Comparison of ENCODE assay signal across 26 cellular contexts in the genomic region with DNA sequence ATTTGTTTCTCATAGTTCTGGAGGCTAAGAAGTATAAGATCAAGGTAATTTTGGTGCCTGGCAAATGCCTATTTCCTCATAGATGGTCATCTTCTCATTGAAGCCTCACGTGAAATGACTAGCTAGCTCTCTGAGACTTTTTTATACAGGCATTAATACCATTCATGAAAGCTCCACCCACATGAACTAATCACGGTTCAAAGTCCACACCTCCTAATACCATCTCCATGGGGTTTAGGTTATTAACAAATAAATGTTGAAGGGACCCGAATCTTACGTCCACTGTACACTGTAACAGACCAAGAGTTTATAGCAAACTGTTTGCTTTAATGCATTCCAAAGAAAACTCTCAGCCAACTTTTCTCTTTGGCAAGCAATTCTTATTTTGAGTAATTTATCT.
"Had no signal": no experiment of that assay in that cellular context is flagged by ENCODE, and none has a peak within 500 bp of the region (broad histone marks: within the 10 kb centered on the region; RNA-seq: fewer than 3 reads in every experiment).

No MANE protein-coding gene starts in this region.

- FAIRE-seq: bronchial epithelial cell, colon, frontal cortex had no signal

- H3K9me3 ChIP-seq: ascending aorta had no signal

- H3K4me3 ChIP-seq: ascending aorta had no signal

- H3K4me1 ChIP-seq: ascending aorta had no signal

- H3K27ac Mint-ChIP-seq: activated CD4-positive, alpha-beta memory T cell treated with anti-CD3 and anti-CD28 coated beads, Interleukin-2, amount 10 ng/mL, durations not matched to agents 7 days and 5 days; activated CD4-positive, alpha-beta T cell treated with anti-CD3 and anti-CD28 coated beads for 36 hours; activated CD4-positive, alpha-beta T cell treated with anti-CD3 and anti-CD28 coated beads, Interleukin-2, amount 10 ng/mL, durations not matched to agents 24 days and 14 days; activated naive CD4-positive, alpha-beta T cell treated with anti-CD3 and anti-CD28 coated beads, Interleukin-2, amount 10 ng/mL, durations not matched to agents 7 days and 5 days; activated naive CD4-positive, alpha-beta T cell treated with anti-CD3 and anti-CD28 coated beads, Interleukin-2, amount 50 U/mL, for 72 hours; activated naive CD8-positive, alpha-beta T cell treated with anti-CD3 and anti-CD28 coated beads, Interleukin-2, amount 10 ng/mL, durations not matched to agents 7 days and 5 days; activated T-cell treated with anti-CD3 and anti-CD28 coated beads, Interleukin-2, amount 50 U/mL, for 24 hours; activated T-cell treated with anti-CD3 and anti-CD28 coated beads, Interleukin-2, amount 50 U/mL, for 72 hours had no signal

- H3K27ac ChIP-seq: ascending aorta, brain microvascular endothelial cell had no signal

- ATAC-seq: activated CD4-positive, alpha-beta T cell treated with anti-CD3 and anti-CD28 coated beads for 36 hours; activated naive CD4-positive, alpha-beta T cell treated with anti-CD3 and anti-CD28 coated beads, Interleukin-2, amount 50 U/mL, for 72 hours; activated T-cell treated with anti-CD3 and anti-CD28 coated beads, Interleukin-2, amount 50 U/mL, for 72 hours; esophagus mucosa had no signal

- DNase-seq: activated CD4-positive, alpha-beta memory T cell treated with anti-CD3 and anti-CD28 coated beads, Interleukin-2, amount 10 ng/mL, durations not matched to agents 7 days and 5 days; activated CD4-positive, alpha-beta T cell treated with anti-CD3 and anti-CD28 coated beads for 36 hours; activated CD4-positive, alpha-beta T cell treated with anti-CD3 and anti-CD28 coated beads, Interleukin-2, amount 10 ng/mL, durations not matched to agents 24 days and 14 days; activated CD4-positive, CD25-positive, alpha-beta regulatory T cell; activated CD4-positive, CD25-positive, alpha-beta regulatory T cell treated with anti-CD3 and anti-CD28 coated beads, Interleukin-2, amount 50 U/mL, for 72 hours; activated CD8-positive, alpha-beta memory T cell treated with anti-CD3 and anti-CD28 coated beads, Interleukin-2, amount 50 U/mL, for 48 hours; activated gamma-delta T cell; activated naive CD4-positive, alpha-beta T cell; activated naive CD4-positive, alpha-beta T cell treated with anti-CD3 and anti-CD28 coated beads, Interleukin-2, amount 10 ng/mL, durations not matched to agents 7 days and 5 days; activated naive CD8-positive, alpha-beta T cell treated with anti-CD3 and anti-CD28 coated beads, Interleukin-2, amount 10 ng/mL, durations not matched to agents 7 days and 5 days; activated T-cell treated with anti-CD3 and anti-CD28 coated beads for 4 hours; activated T-cell treated with anti-CD3 and anti-CD28 coated beads, Interleukin-2, amount 50 U/mL, for 24 hours; activated T-cell treated with anti-CD3 and anti-CD28 coated beads, Interleukin-2, amount 50 U/mL, for 72 hours; brain microvascular endothelial cell; cortex of kidney; effector CD8-positive, alpha-beta T cell; foreskin fibroblast; head of caudate nucleus; T-helper 2 cell had no signal

- H3K9me3 Mint-ChIP-seq: activated CD4-positive, alpha-beta T cell treated with anti-CD3 and anti-CD28 coated beads, Interleukin-2, amount 10 ng/mL, durations not matched to agents 24 days and 14 days had no signal

- H3K27me3 Mint-ChIP-seq: activated CD4-positive, alpha-beta memory T cell treated with anti-CD3 and anti-CD28 coated beads, Interleukin-2, amount 10 ng/mL, durations not matched to agents 7 days and 5 days; activated CD4-positive, alpha-beta T cell treated with anti-CD3 and anti-CD28 coated beads for 36 hours; activated CD4-positive, alpha-beta T cell treated with anti-CD3 and anti-CD28 coated beads, Interleukin-2, amount 10 ng/mL, durations not matched to agents 24 days and 14 days; activated naive CD4-positive, alpha-beta T cell treated with anti-CD3 and anti-CD28 coated beads, Interleukin-2, amount 10 ng/mL, durations not matched to agents 7 days and 5 days; activated naive CD8-positive, alpha-beta T cell treated with anti-CD3 and anti-CD28 coated beads, Interleukin-2, amount 10 ng/mL, durations not matched to agents 7 days and 5 days; activated T-cell treated with anti-CD3 and anti-CD28 coated beads, Interleukin-2, amount 50 U/mL, for 24 hours; central memory CD8-positive, alpha-beta T cell had no signal

- H3K4me3 Mint-ChIP-seq: activated CD4-positive, alpha-beta memory T cell treated with anti-CD3 and anti-CD28 coated beads, Interleukin-2, amount 10 ng/mL, durations not matched to agents 7 days and 5 days; activated CD4-positive, alpha-beta T cell treated with anti-CD3 and anti-CD28 coated beads for 36 hours; activated CD4-positive, alpha-beta T cell treated with anti-CD3 and anti-CD28 coated beads, Interleukin-2, amount 10 ng/mL, durations not matched to agents 24 days and 14 days; activated naive CD4-positive, alpha-beta T cell treated with anti-CD3 and anti-CD28 coated beads, Interleukin-2, amount 10 ng/mL, durations not matched to agents 7 days and 5 days; activated naive CD8-positive, alpha-beta T cell treated with anti-CD3 and anti-CD28 coated beads, Interleukin-2, amount 10 ng/mL, durations not matched to agents 7 days and 5 days; activated T-cell treated with anti-CD3 and anti-CD28 coated beads, Interleukin-2, amount 50 U/mL, for 24 hours; activated T-cell treated with anti-CD3 and anti-CD28 coated beads, Interleukin-2, amount 50 U/mL, for 72 hours; central memory CD8-positive, alpha-beta T cell had no signal

- H3K36me3 Mint-ChIP-seq: activated naive CD4-positive, alpha-beta T cell treated with anti-CD3 and anti-CD28 coated beads, Interleukin-2, amount 10 ng/mL, durations not matched to agents 7 days and 5 days; activated naive CD4-positive, alpha-beta T cell treated with anti-CD3 and anti-CD28 coated beads, Interleukin-2, amount 50 U/mL, for 72 hours; activated naive CD8-positive, alpha-beta T cell treated with anti-CD3 and anti-CD28 coated beads, Interleukin-2, amount 10 ng/mL, durations not matched to agents 7 days and 5 days had no signal

- H3K36me3 ChIP-seq: ascending aorta, brain microvascular endothelial cell had no signal

- H3K27me3 ChIP-seq: ascending aorta, brain microvascular endothelial cell had no signal

- H3K4me1 Mint-ChIP-seq: activated CD4-positive, alpha-beta memory T cell treated with anti-CD3 and anti-CD28 coated beads, Interleukin-2, amount 10 ng/mL, durations not matched to agents 7 days and 5 days; activated CD4-positive, alpha-beta T cell treated with anti-CD3 and anti-CD28 coated beads for 36 hours; activated CD4-positive, alpha-beta T cell treated with anti-CD3 and anti-CD28 coated beads, Interleukin-2, amount 10 ng/mL, durations not matched to agents 24 days and 14 days; activated naive CD4-positive, alpha-beta T cell treated with anti-CD3 and anti-CD28 coated beads, Interleukin-2, amount 10 ng/mL, durations not matched to agents 7 days and 5 days; activated naive CD8-positive, alpha-beta T cell treated with anti-CD3 and anti-CD28 coated beads, Interleukin-2, amount 10 ng/mL, durations not matched to agents 7 days and 5 days; central memory CD8-positive, alpha-beta T cell had no signal
